In genomic region chr5:91301459-91301858, GRCh38 we compare ENCODE assay signal across 13 cellular contexts.
DNase-seq lines count a peak whose midpoint lies in the region; ATAC-seq and TF ChIP-seq lines count a peak whose summit lies in the region.
"Had no signal": no experiment of that assay in that cellular context is flagged by ENCODE, and none has a peak within 500 bp of the region (broad histone marks: within the 10 kb centered on the region; RNA-seq: fewer than 3 reads in every experiment).

No MANE protein-coding gene starts in this region.

- H3K27me3 ChIP-seq in BJ (ENCODE audit: control insufficient read depth, insufficient read depth, low read length) (no peaks in the 10 kb centered on the region), ovary (no peaks in the 10 kb centered on the region)
- H3K27me3 ChIP-seq: sigmoid colon had no signal

- H3K4me1 ChIP-seq in ovary (ENCODE audit: insufficient read depth): no peaks in the 10 kb centered on the region
- H3K4me1 ChIP-seq: sigmoid colon had no signal

- no peak overlapping the region for H3K27ac ChIP-seq in ovary

- H3K36me3 ChIP-seq in BJ (ENCODE audit: control insufficient read depth, insufficient read depth, low read length) (no peaks in the 10 kb centered on the region), ovary (no peaks in the 10 kb centered on the region)
- H3K36me3 ChIP-seq: sigmoid colon had no signal

- POLR2A ChIA-PET in BJ (lab: Charles Lee): interaction anchor here (0.7 kb wide), 1 partner anchor 846 kb away, joined by 5 read pairs; no protein-coding TSS in a partner anchor

- DNase-seq in BJ (ENCODE audit: low read depth) (peak; percentile 56), MV-4-11 (lab: John Stamatoyannopoulos, UW) (peak; percentile 61), fibroblast of gingiva (ENCODE audit: low read depth) (peak; percentile 91), ovary (no peak), 8988T (no peak), T1000 (lab: John Stamatoyannopoulos, UW) (no peak), GM10266 (ENCODE audit: extremely low spot score) (no peak)
- DNase-seq: activated CD8-positive, alpha-beta memory T cell treated with anti-CD3 and anti-CD28 coated beads for 24 hours; activated naive CD8-positive, alpha-beta T cell treated with anti-CD3 and anti-CD28 coated beads for 36 hours; CD4-positive, alpha-beta T cell; NCI-H2029; sigmoid colon had no signal

- no peak for TF ChIP-seq CTCF in BJ (IDR thresholded peaks at IDR 0.05; ENCODE audit: insufficient read depth, low read depth, low read length)
- TF ChIP-seq CTCF in ovary (IDR thresholded peaks at IDR 0.05): no peak
- no peak for TF ChIP-seq CTCF in GM10266 (IDR thresholded peaks at IDR 0.05; ENCODE audit: control insufficient read depth, insufficient read depth, low read depth, missing control alignments)

- no peaks in the 10 kb centered on the region for H3K9me3 ChIP-seq in ovary
- H3K9me3 ChIP-seq: sigmoid colon had no signal

- TF ChIP-seq POLR2A in ovary (IDR thresholded peaks at IDR 0.05): no peak

- intact Hi-C loops in ovary (cut with DNase I): no loop called here

- CTCF ChIA-PET in BJ (lab: Yijun Ruan, JAX): interaction anchor here (1.0 to 1.3 kb wide), 3 partner anchors 26 to 91 kb away, joined by 3 to 5 read pairs (median 3); no protein-coding TSS in a partner anchor

- peak; percentile 10 for TF ChIP-seq EP300 in ovary (IDR thresholded peaks at IDR 0.05)

- no peak overlapping the region for H3K4me3 ChIP-seq in BJ (ENCODE audit: low read depth, low read length)
- H3K4me3 ChIP-seq in ovary: no peak overlapping the region
- H3K4me3 ChIP-seq: sigmoid colon had no signal

- ATAC-seq in HG02884 (IDR thresholded peaks at IDR 0.05; ENCODE audit: unreplicated experiment): no peak

Comparison
In these comparisons a context has a peak if more than half of its experiments do, and no peak if none do; other contexts are left out.
1. DNase-seq: peak in BJ (single experiment), MV-4-11 (single experiment) and fibroblast of gingiva (single experiment); none in ovary (0 of 5), 8988T (single experiment), T1000 (single experiment) and GM10266 (single experiment).